ENCODE assay signal across 18 cellular contexts in the genomic region with DNA sequence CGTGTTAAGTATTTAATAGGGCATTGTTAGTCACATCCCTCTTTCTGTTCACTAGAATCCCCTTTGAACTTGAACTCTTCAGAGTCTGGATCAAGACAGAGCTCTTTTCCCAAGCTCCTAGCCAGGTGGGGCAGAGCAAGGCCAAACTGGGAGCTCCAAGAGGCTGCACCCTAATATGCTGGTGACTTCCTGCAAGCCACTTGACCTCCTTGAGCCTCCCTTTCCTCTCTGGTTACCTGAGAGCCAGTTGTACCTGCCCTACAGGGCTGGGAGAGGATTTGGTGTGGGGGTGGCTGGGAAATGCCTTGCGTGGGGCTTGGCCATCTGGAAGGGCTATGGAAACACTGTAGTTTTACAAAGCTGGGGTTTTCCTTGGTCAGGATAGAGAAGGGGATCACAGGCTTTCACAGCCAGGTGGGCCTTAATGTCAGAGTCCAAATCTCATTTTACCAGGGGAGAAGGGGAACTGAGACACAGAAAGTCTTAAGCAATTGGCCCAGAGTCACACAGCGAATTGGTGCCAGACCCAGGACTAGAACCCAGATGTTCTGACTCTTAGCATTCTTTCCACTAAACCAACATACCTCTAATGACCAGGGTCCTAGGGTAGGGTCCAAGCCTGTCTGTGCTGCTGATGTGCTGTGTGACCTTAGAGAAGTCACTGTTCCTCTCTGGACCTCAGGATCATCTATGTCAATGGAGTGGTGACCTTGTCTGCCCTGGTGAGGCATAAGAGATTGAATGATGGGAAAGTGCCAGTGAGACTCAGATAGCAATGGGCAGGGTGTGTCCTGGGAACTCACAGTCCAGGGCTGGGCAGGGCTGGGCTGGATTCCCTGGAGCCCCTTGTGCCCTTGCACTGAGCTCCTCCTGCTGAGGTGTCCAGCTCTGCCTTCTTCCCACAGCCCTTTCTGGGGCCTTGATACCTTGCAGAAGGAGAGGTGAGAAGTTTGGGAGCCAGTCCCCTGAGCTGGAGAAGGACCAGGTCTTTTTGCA. TPM values are rescaled to one million over a fixed set of nuclear protein-coding genes. Genes with fewer than 3 reads are reported as not detected.
DNase-seq lines count a peak whose midpoint lies in the region; ATAC-seq, FAIRE-seq and TF ChIP-seq lines count a peak whose summit lies in the region.
"Had no signal": no experiment of that assay in that cellular context is flagged by ENCODE, and none has a peak within 500 bp of the region (broad histone marks: within the 10 kb centered on the region; RNA-seq: fewer than 3 reads in every experiment).

No MANE protein-coding gene starts in this region.

- no TSS peak for BruUV-seq in HepG2 (replicated peaks; lab: Mats Ljungman, UMichigan)

- H3K27me3 ChIP-seq in esophagus (ENCODE audit: control insufficient read depth in 1 of 2, insufficient read depth in 2 of 2, low read length in 2 of 2) (no peaks in the 10 kb centered on the region), HepG2 (ENCODE audit: control insufficient read depth in 1 of 2, insufficient read depth in 2 of 2, low read length in 2 of 2) (no peaks in the 10 kb centered on the region), spleen (replicated peaks in 1 of 7) (peaks cover 0 to 10% (median 0%) of the 10 kb centered on the region in 7 donors)

- H3K79me2 ChIP-seq in HepG2 (ENCODE audit: insufficient read depth, low read length), result peaks cover 11% of the 10 kb centered on the region

- intact Hi-C loops in HepG2 (cut with micrococcal nuclease; ENCODE audit: unreplicated experiment) (loop anchor here (2.0 kb wide), 1 partner anchor 69 kb away; no protein-coding TSS in a partner anchor), spleen (cut with DNase I; ENCODE audit: low total_unique reads) (no loop called here)

- H3K4me3 ChIP-seq in esophagus (ENCODE audit: low read depth in 1 of 2, low read length in 2 of 2) (no peak overlapping the region), HepG2 (replicated peaks in 1 of 3; ENCODE audit: insufficient read depth in 1 of 3, low read depth in 2 of 3, low read length in 3 of 3) (no peak overlapping the region), spleen (no peak overlapping the region)
- H3K4me3 ChIP-seq: HAP-1 had no signal

- CTCF ChIA-PET in HepG2 (lab: Yijun Ruan, JAX; ENCODE audit: low intra/inter-chr PET ratio, low total read pairs), result no interaction called here

- peaks cover 18 to 33% of the 10 kb centered on the region in 2 donors for H3K4me1 ChIP-seq in esophagus (ENCODE audit: control insufficient read depth in 2 of 2, insufficient read depth in 2 of 2, low read length in 1 of 2)
- H3K4me1 ChIP-seq in HepG2 (ENCODE audit: insufficient read depth, low read length), result peaks cover 68% of the 10 kb centered on the region
- H3K4me1 ChIP-seq in spleen, result peaks cover 14 to 29% (median 22%) of the 10 kb centered on the region in 6 donors
- H3K4me1 ChIP-seq: HAP-1 had no signal

- 72 to 82% methylated on average over 3 of the region's 3 CpGs for WGBS in esophagus, 2 donors
- WGBS in HepG2 (ENCODE audit: low lambda C conversion rate), result 92% methylated on average over 3 of the region's 3 CpGs
- WGBS in spleen, 5 donors, result 86 to 95% (median 90%) methylated on average over 3 of the region's 3 CpGs

- no peak for FAIRE-seq in GM12891 (lab: Jason Lieb, UNC)
- no peak for FAIRE-seq in HepG2 (lab: Jason Lieb, UNC)
- FAIRE-seq: kidney, urothelium cell line had no signal

- POLR2A ChIA-PET in HepG2 (lab: Yijun Ruan, JAX), result interaction anchor here (0.5 to 14.1 kb wide), 5 partner anchors 8 to 36 kb away, joined by 3 to 398 read pairs (median 3); partner anchors contain the start of gene GSN

- no peak overlapping the region for H2AFZ ChIP-seq in HepG2 (ENCODE audit: low read length)

- DNase-seq in GM12891 (ENCODE audit: insufficient read length, low spot score) (no peak), HepG2 (ENCODE audit: low spot score) (no peak), spleen (peak; percentile 38), activated T-cell treated with anti-CD3 and anti-CD28 coated beads for 4 hours (no peak), UCSD-AML1 (lab: John Stamatoyannopoulos, UW; ENCODE audit: unreplicated experiment) (no peak)
- no peak for DNase-seq in stimulated activated CD4-positive, alpha-beta T cell treated with anti-CD3 and anti-CD28 coated beads, Interleukin-12 subunit alpha, Interleukin-12 subunit beta, amount 100 ng/mL, for 4 hours
- DNase-seq: activated naive CD4-positive, alpha-beta T cell treated with anti-CD3 and anti-CD28 coated beads for 36 hours; CD4-positive, alpha-beta T cell; DMS79; erythroblast; kidney; NCI-H1436 treated with DMSO at 0.1 percent for 48 hours; nucleus accumbens; SW 1271 had no signal

- no peaks in the 10 kb centered on the region for H4K20me1 ChIP-seq in HepG2 (ENCODE audit: insufficient read depth, low read length)

- TF ChIP-seq POLR2A in GM12891 (IDR thresholded peaks at IDR 0.05; ENCODE audit: low read depth, low read length), result no peak
- TF ChIP-seq POLR2A in HepG2 (IDR thresholded peaks at IDR 0.05; ENCODE audit: insufficient read depth in 1 of 2, low read depth in 2 of 2, low read length in 2 of 2), result no peak
- TF ChIP-seq POLR2A in spleen (IDR thresholded peaks at IDR 0.05), result no peak

- ATAC-seq in HepG2 (no peak), GM19395 (IDR thresholded peaks at IDR 0.05; ENCODE audit: unreplicated experiment) (no peak)

- no peak for TF ChIP-seq RAD21 in HepG2 (CRISPR knock-in tag; IDR thresholded peaks at IDR 0.05)

- H3K4me2 ChIP-seq in HepG2 (ENCODE audit: low read depth, low read length), result 0 out of 2 replicates have a peak overlapping the region, but pooled peaks have one; percentile 6

- H3K27ac ChIP-seq in esophagus (ENCODE audit: low read depth in 2 of 2, low read length in 1 of 2), result peak overlapping the region; percentile 75 to 77
- H3K27ac ChIP-seq in HepG2 (ENCODE audit: extremely low read length, insufficient read depth, low read length), result no peak overlapping the region
- H3K27ac ChIP-seq in spleen, result no peak overlapping the region

- no peak for TF ChIP-seq EP300 in HepG2 (IDR thresholded peaks at IDR 0.05; ENCODE audit: low read depth in 2 of 2, low read length in 2 of 2)
- TF ChIP-seq EP300 in HepG2 (CRISPR knock-in tag; IDR thresholded peaks at IDR 0.05; ENCODE audit: borderline replicate concordance), result no peak

- H3K9ac ChIP-seq in HepG2 (ENCODE audit: insufficient read depth, low read depth, low read length), result no peak overlapping the region

- peaks cover 9 to 42% of the 10 kb centered on the region in 2 donors for H3K36me3 ChIP-seq in esophagus (ENCODE audit: control insufficient read depth in 2 of 2, insufficient read depth in 2 of 2, low read length in 1 of 2)
- H3K36me3 ChIP-seq in HepG2 (replicated peaks in 1 of 2; ENCODE audit: control insufficient read depth in 1 of 2, insufficient read depth in 2 of 2, low read length in 2 of 2), result peaks cover 22 to 40% of the 10 kb centered on the region in 2 experiments; a peak in 4 of 5 replicates
- peaks cover 0 to 72% (median 44%) of the 10 kb centered on the region in 6 donors for H3K36me3 ChIP-seq in spleen
- H3K36me3 ChIP-seq: HAP-1 had no signal

- in situ Hi-C loops in HepG2 (cut with HindIII; ENCODE audit: extremely low pct_ligation_motif_present, low pct_unique_long_range_greater_than_20kb), result no loop called here

- no peaks in the 10 kb centered on the region for H3K9me3 ChIP-seq in esophagus (ENCODE audit: control insufficient read depth in 2 of 2, insufficient read depth in 1 of 2, low read depth in 1 of 2, low read length in 1 of 2)
- no peaks in the 10 kb centered on the region for H3K9me3 ChIP-seq in HepG2 (ENCODE audit: low read length)
- H3K9me3 ChIP-seq in spleen, result no peaks in the 10 kb centered on the region
- H3K9me3 ChIP-seq: HAP-1 had no signal

- TF ChIP-seq CTCF in HepG2 (CRISPR knock-in tag; IDR thresholded peaks at IDR 0.05), result no peak
- no peak for TF ChIP-seq CTCF in spleen (IDR thresholded peaks at IDR 0.05 in 8 of 11, conservative IDR thresholded peaks at IDR 0.05 in 3 of 11)

TF ChIP-seq in GM12891, 5 proteins besides CTCF, POLR2A, EP300 and RAD21 (continues in another document):
- TF ChIP-seq SPI1 (IDR thresholded peaks at IDR 0.05; ENCODE audit: low read depth, low read length) (0 out of 2 replicates have a peak, but pooled peaks have one; percentile 4), POLR2AphosphoS5 (IDR thresholded peaks at IDR 0.05; ENCODE audit: low read depth, low read length) (no peak), TAF1 (IDR thresholded peaks at IDR 0.05; ENCODE audit: low read depth, low read length) (no peak)

TF ChIP-seq in HepG2, 621 proteins besides CTCF, POLR2A, EP300 and RAD21 (continues in another document):
- no peak for TF ChIP-seq SNRNP70 (IDR thresholded peaks at IDR 0.05; ENCODE audit: low read depth, low read length)
- TF ChIP-seq ATRX (CRISPR knock-in tag; IDR thresholded peaks at IDR 0.05; ENCODE audit: borderline replicate concordance), result no peak
- TF ChIP-seq ZNF776 (CRISPR knock-in tag; IDR thresholded peaks at IDR 0.05), result no peak
- TF ChIP-seq MTF1 (CRISPR knock-in tag; IDR thresholded peaks at IDR 0.05), result no peak
- TF ChIP-seq ZZZ3 (CRISPR knock-in tag; IDR thresholded peaks at IDR 0.05; ENCODE audit: borderline replicate concordance), result no peak

RNA-seq across cellular contexts. Expression of gene GSN, which starts 35.8 kb away (rescaled TPM):
- 16.4 TPM for polyA plus RNA-seq in GM12891 (2012; ENCODE audit: low read depth, missing spikeins)
- polyA plus RNA-seq in esophagus, result 100 to 1,000 TPM; 198 to 418 TPM
- 126 and 307 TPM in 2 replicates for total RNA-seq in HepG2 (2016; rRNA removed; fragmentation: Illumina TruSeq; extraction: Trizol)
- total RNA-seq in HepG2 (2016; cell fraction: cytosol; rRNA removed; fragmentation: Illumina TruSeq; extraction: Trizol; ENCODE audit: low read depth), result 56.0 and 58.2 TPM in 2 replicates
- 125 and 311 TPM in 2 replicates for total RNA-seq in HepG2 (2016; cell fraction: insoluble cytoplasmic fraction; rRNA removed; fragmentation: Illumina TruSeq; extraction: Trizol)
- total RNA-seq in HepG2 (2016; cell fraction: membrane; rRNA removed; fragmentation: Illumina TruSeq; extraction: Trizol), result 102 and 113 TPM in 2 replicates
- 251 and 294 TPM in 2 replicates for total RNA-seq in HepG2 (2016; cell fraction: nucleus; rRNA removed; fragmentation: Illumina TruSeq; extraction: Trizol)
- polyA plus RNA-seq in HepG2 (2011; rRNA removed), result 294 and 436 TPM in 2 replicates
- polyA plus RNA-seq in HepG2 (2011; cell fraction: cytosol; rRNA removed), result 396 and 404 TPM in 2 replicates
- 430 and 447 TPM in 2 replicates for polyA plus RNA-seq in HepG2 (2011; cell fraction: nucleus; rRNA removed)
- 349 and 423 TPM in 2 replicates for polyA plus RNA-seq in HepG2 (2012)
- polyA plus RNA-seq in HepG2 (2016; cell fraction: cytosol; fragmentation: Illumina TruSeq; extraction: Trizol; ENCODE audit: low read depth), result 57.9 and 60.7 TPM in 2 replicates
- polyA plus RNA-seq in HepG2 (2016; cell fraction: insoluble cytoplasmic fraction; fragmentation: Illumina TruSeq; extraction: Trizol; ENCODE audit: low read depth), result 115 and 123 TPM in 2 replicates
- polyA plus RNA-seq in HepG2 (2016; cell fraction: membrane; fragmentation: Illumina TruSeq; extraction: Trizol; ENCODE audit: low read depth), result 77.0 and 92.1 TPM in 2 replicates
- 379 and 400 TPM in 2 replicates for polyA plus RNA-seq in HepG2 (2016; cell fraction: nucleus; fragmentation: Illumina TruSeq; extraction: Trizol; ENCODE audit: insufficient read depth, low read depth)
- 66.7 and 379 TPM in 2 replicates for polyA minus RNA-seq in HepG2 (2011; rRNA and poly(A)+ RNA removed; ENCODE audit: low replicate concordance)
- polyA minus RNA-seq in HepG2 (2011; cell fraction: cytosol; rRNA and poly(A)+ RNA removed), result 132 and 185 TPM in 2 replicates
- 122 and 168 TPM in 2 replicates for polyA minus RNA-seq in HepG2 (2011; cell fraction: nucleus; rRNA and poly(A)+ RNA removed)
- 100 to 1,000 TPM; 165 to 432 (median 263) TPM for total RNA-seq in spleen
- 100 to 1,000 TPM; 115 to 252 (median 122) TPM for polyA plus RNA-seq in spleen

Comparison
In these comparisons a context has a peak if more than half of its experiments do, and no peak if none do; other contexts are left out.
1. H3K27ac ChIP-seq: peak in esophagus (2 of 2); none in HepG2 (single experiment) and spleen (0 of 8).